ENCODE assay signal across 25 cellular contexts in genomic region chr6:35892482-35892881, GRCh38.
"Had no signal": no experiment of that assay in that cellular context is flagged by ENCODE, and none has a peak within 500 bp of the region (broad histone marks: within the 10 kb centered on the region; RNA-seq: fewer than 3 reads in every experiment).

No MANE protein-coding gene starts in this region.

- H3K4me1 ChIP-seq: colonic mucosa, esophagus muscularis mucosa, foreskin keratinocyte, gastroesophageal sphincter, heart left ventricle, left lung, psoas muscle, suprapubic skin, transverse colon, vagina had no signal

- H3K9me3 ChIP-seq: colonic mucosa, esophagus muscularis mucosa, gastroesophageal sphincter, heart left ventricle, left lung, ovary, psoas muscle, suprapubic skin, transverse colon, vagina had no signal

- DNase-seq: colonic mucosa; effector CD8-positive, alpha-beta T cell; endodermal cell; foreskin keratinocyte; heart left ventricle; left cardiac atrium; left lung; midbrain; naive thymus-derived CD4-positive, alpha-beta T cell; occipital lobe; ovary; posterior cingulate gyrus; psoas muscle; right cardiac atrium; stimulated activated CD4-positive, alpha-beta T cell treated with anti-CD3 and anti-CD28 coated beads, Interleukin-15, amount 100 ng/mL, for 24 hours; stimulated activated CD4-positive, alpha-beta T cell treated with anti-CD3 and anti-CD28 coated beads, Interleukin-2, amount 100 ng/mL, for 48 hours; stimulated activated naive CD4-positive, alpha-beta T cell; stimulated activated naive CD8-positive, alpha-beta T cell treated with anti-CD3 and anti-CD28 coated beads, Interleukin-15, amount 100 ng/mL, for 72 hours; transverse colon had no signal

- H3K4me3 ChIP-seq: colonic mucosa, esophagus muscularis mucosa, gastroesophageal sphincter, heart left ventricle, hepatocyte, left lung, ovary, psoas muscle, skin epidermis, suprapubic skin, transverse colon, vagina had no signal

- H3K27me3 ChIP-seq: colonic mucosa, esophagus muscularis mucosa, foreskin keratinocyte, gastroesophageal sphincter, heart left ventricle, hepatocyte, left lung, ovary, suprapubic skin, transverse colon, vagina had no signal

- H2AFZ ChIP-seq: hepatocyte had no signal

- H3K4me2 ChIP-seq: hepatocyte had no signal

- H3K36me3 ChIP-seq: colonic mucosa, ovary, vagina had no signal

- H3K27ac ChIP-seq: colonic mucosa, esophagus muscularis mucosa, foreskin keratinocyte, gastroesophageal sphincter, heart left ventricle, hepatocyte, left lung, ovary, psoas muscle, skin epidermis, suprapubic skin, transverse colon, vagina had no signal

- ATAC-seq: foreskin keratinocyte; gastroesophageal sphincter; heart left ventricle; left cardiac atrium; left lung; naive thymus-derived CD4-positive, alpha-beta T cell; psoas muscle; right cardiac atrium; stimulated activated naive CD8-positive, alpha-beta T cell treated with anti-CD3 and anti-CD28 coated beads, Interleukin-15, amount 100 ng/mL, for 72 hours had no signal
